In genomic region chr2:155060906-155061305, GRCh38 we compare ENCODE assay signal across 16 cellular contexts.
A peak's percentile ranks its signal among the peaks of the same experiment; 100 is the strongest.
DNase-seq lines count a peak whose midpoint lies in the region; ATAC-seq and TF ChIP-seq lines count a peak whose summit lies in the region.
"Had no signal": no experiment of that assay in that cellular context is flagged by ENCODE, and none has a peak within 500 bp of the region (broad histone marks: within the 10 kb centered on the region; RNA-seq: fewer than 3 reads in every experiment).

No MANE protein-coding gene starts in this region.

- DNase-seq in G401 (ENCODE audit: low spot score) (peak; percentile 94), NCI-H446 (lab: John Stamatoyannopoulos, UW) (peak; percentile 67 to 91), NCI-H82 (lab: John Stamatoyannopoulos, UW) (peak; percentile 78), NCI-H2107 (lab: John Stamatoyannopoulos, UW) (no peak), COR-L47 (lab: John Stamatoyannopoulos, UW) (no peak), lower leg skin (ENCODE audit: low spot score in 2 of 2) (no peak)
- DNase-seq in activated T-cell treated with anti-CD3 and anti-CD28 coated beads, Interleukin-2, amount 50 U/mL, for 4 hours: no peak
- DNase-seq: Caco-2; CD4-positive, alpha-beta memory T cell; DMS79 treated with DMSO at 0.1 percent for 48 hours; EL; GDM1; HCEC 1CT; HFFc6 had no signal

- no peak overlapping the region for H3K4me3 ChIP-seq in lower leg skin (ENCODE audit: low read depth, poor library complexity, severe bottlenecking)

- 63 to 76% methylated on average over 1 of the region's 1 CpG for WGBS in lower leg skin, 2 donors

- H3K36me3 Mint-ChIP-seq in activated T-cell treated with anti-CD3 and anti-CD28 coated beads, Interleukin-2, amount 50 U/mL, for 4 hours (ENCODE audit: insufficient read depth): no peaks in the 10 kb centered on the region
- H3K36me3 Mint-ChIP-seq: CD4-positive, alpha-beta memory T cell; IgD-negative memory B cell had no signal

- no peaks in the 10 kb centered on the region for H3K27me3 Mint-ChIP-seq in activated T-cell treated with anti-CD3 and anti-CD28 coated beads, Interleukin-2, amount 50 U/mL, for 4 hours (ENCODE audit: low read depth)
- H3K27me3 Mint-ChIP-seq: B cell; CD4-positive, alpha-beta memory T cell; IgD-negative memory B cell had no signal

- in situ Hi-C loops in G401 (cut with HindIII; ENCODE audit: low sequenced_read_pairs): no loop called here

- H3K4me1 Mint-ChIP-seq in activated T-cell treated with anti-CD3 and anti-CD28 coated beads, Interleukin-2, amount 50 U/mL, for 4 hours (ENCODE audit: low read depth): no peaks in the 10 kb centered on the region
- H3K4me1 Mint-ChIP-seq: B cell; CD4-positive, alpha-beta memory T cell; IgD-negative memory B cell had no signal

- no peak for ATAC-seq in activated T-cell treated with anti-CD3 and anti-CD28 coated beads, Interleukin-2, amount 50 U/mL, for 4 hours

- TF ChIP-seq POLR2A in lower leg skin (IDR thresholded peaks at IDR 0.05): no peak

- TF ChIP-seq CTCF in lower leg skin (IDR thresholded peaks at IDR 0.05): no peak

- no peak overlapping the region for H3K4me3 Mint-ChIP-seq in activated T-cell treated with anti-CD3 and anti-CD28 coated beads, Interleukin-2, amount 50 U/mL, for 4 hours
- H3K4me3 Mint-ChIP-seq: B cell; CD4-positive, alpha-beta memory T cell; HFFc6; IgD-negative memory B cell had no signal

- peaks cover 4% of the 10 kb centered on the region for H3K9me3 Mint-ChIP-seq in activated T-cell treated with anti-CD3 and anti-CD28 coated beads, Interleukin-2, amount 50 U/mL, for 4 hours

- intact Hi-C loops in lower leg skin (cut with DNase I; ENCODE audit: low total_unique reads): no loop called here

Comparison
In these comparisons a context has a peak if more than half of its experiments do, and no peak if none do; other contexts are left out.
1. DNase-seq: peak in G401 (single experiment), NCI-H446 (2 of 2) and NCI-H82 (single experiment); none in NCI-H2107 (single experiment), COR-L47 (single experiment), lower leg skin (0 of 2) and activated T-cell treated with anti-CD3 and anti-CD28 coated beads, Interleukin-2, amount 50 U/mL, for 4 hours (single experiment).